Comparison of ENCODE assay signal across 1 cellular context in the genomic region with DNA sequence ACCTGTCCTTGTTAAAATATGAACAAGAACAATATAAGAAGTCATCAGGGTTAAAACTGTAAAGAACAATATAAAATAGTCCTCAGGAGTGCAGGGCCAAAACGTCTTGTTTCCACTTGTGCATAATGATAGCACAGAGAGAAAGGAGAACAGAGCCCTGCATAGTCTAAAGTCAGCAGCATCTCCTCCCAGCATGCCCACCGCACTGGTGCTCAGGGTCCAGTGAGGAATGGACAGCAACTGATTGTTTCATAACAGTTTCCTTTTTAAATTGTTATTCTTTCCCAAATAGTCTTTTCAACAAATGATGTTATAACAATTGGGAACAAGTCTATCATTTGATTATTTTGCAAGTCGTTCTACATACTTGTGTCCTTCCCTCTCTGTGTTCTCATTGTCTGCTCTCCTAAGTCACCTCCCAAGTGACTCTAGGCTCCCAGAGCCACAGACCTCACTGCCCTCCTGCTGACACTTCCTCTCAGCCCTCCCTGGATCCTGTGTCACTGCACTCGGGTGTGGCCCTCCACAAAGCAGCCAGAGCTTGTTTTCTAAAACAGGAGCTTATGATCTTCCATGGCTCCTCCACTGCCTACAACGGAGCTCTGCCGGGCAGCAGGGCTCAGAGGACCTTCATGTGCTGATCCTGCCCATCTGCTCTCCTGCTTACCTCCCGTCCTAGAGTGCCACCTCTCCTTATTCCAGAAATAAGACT.
TF ChIP-seq lines count a peak whose summit lies in the region.

No MANE protein-coding gene starts in this region.

TF ChIP-seq in GM23338, 12 proteins besides CTCF, POLR2A, EP300 and RAD21 (continued from another document):
- TF ChIP-seq, protein P1, sequence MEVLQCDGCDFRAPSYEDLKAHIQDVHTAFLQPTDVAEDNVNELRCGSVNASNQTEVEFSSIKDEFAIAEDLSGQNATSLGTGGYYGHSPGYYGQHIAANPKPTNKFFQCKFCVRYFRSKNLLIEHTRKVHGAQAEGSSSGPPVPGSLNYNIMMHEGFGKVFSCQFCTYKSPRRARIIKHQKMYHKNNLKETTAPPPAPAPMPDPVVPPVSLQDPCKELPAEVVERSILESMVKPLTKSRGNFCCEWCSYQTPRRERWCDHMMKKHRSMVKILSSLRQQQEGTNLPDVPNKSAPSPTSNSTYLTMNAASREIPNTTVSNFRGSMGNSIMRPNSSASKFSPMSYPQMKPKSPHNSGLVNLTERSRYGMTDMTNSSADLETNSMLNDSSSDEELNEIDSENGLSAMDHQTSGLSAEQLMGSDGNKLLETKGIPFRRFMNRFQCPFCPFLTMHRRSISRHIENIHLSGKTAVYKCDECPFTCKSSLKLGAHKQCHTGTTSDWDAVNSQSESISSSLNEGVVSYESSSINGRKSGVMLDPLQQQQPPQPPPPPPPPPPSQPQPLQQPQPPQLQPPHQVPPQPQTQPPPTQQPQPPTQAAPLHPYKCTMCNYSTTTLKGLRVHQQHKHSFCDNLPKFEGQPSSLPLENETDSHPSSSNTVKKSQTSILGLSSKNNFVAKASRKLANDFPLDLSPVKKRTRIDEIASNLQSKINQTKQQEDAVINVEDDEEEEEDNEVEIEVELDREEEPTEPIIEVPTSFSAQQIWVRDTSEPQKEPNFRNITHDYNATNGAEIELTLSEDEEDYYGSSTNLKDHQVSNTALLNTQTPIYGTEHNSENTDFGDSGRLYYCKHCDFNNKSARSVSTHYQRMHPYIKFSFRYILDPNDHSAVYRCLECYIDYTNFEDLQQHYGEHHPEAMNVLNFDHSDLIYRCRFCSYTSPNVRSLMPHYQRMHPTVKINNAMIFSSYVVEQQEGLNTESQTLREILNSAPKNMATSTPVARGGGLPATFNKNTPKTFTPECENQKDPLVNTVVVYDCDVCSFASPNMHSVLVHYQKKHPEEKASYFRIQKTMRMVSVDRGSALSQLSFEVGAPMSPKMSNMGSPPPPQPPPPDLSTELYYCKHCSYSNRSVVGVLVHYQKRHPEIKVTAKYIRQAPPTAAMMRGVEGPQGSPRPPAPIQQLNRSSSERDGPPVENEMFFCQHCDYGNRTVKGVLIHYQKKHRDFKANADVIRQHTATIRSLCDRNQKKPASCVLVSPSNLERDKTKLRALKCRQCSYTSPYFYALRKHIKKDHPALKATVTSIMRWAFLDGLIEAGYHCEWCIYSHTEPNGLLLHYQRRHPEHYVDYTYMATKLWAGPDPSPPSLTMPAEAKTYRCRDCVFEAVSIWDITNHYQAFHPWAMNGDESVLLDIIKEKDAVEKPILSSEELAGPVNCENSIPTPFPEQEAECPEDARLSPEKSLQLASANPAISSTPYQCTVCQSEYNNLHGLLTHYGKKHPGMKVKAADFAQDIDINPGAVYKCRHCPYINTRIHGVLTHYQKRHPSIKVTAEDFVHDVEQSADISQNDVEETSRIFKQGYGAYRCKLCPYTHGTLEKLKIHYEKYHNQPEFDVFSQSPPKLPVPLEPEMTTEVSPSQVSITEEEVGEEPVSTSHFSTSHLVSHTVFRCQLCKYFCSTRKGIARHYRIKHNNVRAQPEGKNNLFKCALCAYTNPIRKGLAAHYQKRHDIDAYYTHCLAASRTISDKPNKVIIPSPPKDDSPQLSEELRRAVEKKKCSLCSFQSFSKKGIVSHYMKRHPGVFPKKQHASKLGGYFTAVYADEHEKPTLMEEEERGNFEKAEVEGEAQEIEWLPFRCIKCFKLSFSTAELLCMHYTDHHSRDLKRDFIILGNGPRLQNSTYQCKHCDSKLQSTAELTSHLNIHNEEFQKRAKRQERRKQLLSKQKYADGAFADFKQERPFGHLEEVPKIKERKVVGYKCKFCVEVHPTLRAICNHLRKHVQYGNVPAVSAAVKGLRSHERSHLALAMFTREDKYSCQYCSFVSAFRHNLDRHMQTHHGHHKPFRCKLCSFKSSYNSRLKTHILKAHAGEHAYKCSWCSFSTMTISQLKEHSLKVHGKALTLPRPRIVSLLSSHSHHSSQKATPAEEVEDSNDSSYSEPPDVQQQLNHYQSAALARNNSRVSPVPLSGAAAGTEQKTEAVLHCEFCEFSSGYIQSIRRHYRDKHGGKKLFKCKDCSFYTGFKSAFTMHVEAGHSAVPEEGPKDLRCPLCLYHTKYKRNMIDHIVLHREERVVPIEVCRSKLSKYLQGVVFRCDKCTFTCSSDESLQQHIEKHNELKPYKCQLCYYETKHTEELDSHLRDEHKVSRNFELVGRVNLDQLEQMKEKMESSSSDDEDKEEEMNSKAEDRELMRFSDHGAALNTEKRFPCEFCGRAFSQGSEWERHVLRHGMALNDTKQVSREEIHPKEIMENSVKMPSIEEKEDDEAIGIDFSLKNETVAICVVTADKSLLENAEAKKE (CRISPR knock-in tag; IDR thresholded peaks at IDR 0.05), result no peak
- TF ChIP-seq, protein P2, sequence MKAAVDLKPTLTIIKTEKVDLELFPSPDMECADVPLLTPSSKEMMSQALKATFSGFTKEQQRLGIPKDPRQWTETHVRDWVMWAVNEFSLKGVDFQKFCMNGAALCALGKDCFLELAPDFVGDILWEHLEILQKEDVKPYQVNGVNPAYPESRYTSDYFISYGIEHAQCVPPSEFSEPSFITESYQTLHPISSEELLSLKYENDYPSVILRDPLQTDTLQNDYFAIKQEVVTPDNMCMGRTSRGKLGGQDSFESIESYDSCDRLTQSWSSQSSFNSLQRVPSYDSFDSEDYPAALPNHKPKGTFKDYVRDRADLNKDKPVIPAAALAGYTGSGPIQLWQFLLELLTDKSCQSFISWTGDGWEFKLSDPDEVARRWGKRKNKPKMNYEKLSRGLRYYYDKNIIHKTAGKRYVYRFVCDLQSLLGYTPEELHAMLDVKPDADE (IDR thresholded peaks at IDR 0.05), result no peak
- TF ChIP-seq EZH2 (IDR thresholded peaks at IDR 0.05; ENCODE audit: low read depth, unreplicated experiment) (no peak), STAT1 (IDR thresholded peaks at IDR 0.05; ENCODE audit: unreplicated experiment) (no peak), NANOG (IDR thresholded peaks at IDR 0.05; ENCODE audit: borderline replicate concordance) (no peak), CREB1 (CRISPR knock-in tag; IDR thresholded peaks at IDR 0.05; ENCODE audit: low read depth) (no peak), ZNF114 (CRISPR knock-in tag; IDR thresholded peaks at IDR 0.05) (no peak), EZH2phosphoT487 (IDR thresholded peaks at IDR 0.05; ENCODE audit: unreplicated experiment) (no peak)
- TF ChIP-seq, protein P3, sequence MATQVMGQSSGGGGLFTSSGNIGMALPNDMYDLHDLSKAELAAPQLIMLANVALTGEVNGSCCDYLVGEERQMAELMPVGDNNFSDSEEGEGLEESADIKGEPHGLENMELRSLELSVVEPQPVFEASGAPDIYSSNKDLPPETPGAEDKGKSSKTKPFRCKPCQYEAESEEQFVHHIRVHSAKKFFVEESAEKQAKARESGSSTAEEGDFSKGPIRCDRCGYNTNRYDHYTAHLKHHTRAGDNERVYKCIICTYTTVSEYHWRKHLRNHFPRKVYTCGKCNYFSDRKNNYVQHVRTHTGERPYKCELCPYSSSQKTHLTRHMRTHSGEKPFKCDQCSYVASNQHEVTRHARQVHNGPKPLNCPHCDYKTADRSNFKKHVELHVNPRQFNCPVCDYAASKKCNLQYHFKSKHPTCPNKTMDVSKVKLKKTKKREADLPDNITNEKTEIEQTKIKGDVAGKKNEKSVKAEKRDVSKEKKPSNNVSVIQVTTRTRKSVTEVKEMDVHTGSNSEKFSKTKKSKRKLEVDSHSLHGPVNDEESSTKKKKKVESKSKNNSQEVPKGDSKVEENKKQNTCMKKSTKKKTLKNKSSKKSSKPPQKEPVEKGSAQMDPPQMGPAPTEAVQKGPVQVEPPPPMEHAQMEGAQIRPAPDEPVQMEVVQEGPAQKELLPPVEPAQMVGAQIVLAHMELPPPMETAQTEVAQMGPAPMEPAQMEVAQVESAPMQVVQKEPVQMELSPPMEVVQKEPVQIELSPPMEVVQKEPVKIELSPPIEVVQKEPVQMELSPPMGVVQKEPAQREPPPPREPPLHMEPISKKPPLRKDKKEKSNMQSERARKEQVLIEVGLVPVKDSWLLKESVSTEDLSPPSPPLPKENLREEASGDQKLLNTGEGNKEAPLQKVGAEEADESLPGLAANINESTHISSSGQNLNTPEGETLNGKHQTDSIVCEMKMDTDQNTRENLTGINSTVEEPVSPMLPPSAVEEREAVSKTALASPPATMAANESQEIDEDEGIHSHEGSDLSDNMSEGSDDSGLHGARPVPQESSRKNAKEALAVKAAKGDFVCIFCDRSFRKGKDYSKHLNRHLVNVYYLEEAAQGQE (IDR thresholded peaks at IDR 0.05; ENCODE audit: unreplicated experiment), result no peak
